13 cellular contexts compared by ENCODE assay signal in the genomic region with DNA sequence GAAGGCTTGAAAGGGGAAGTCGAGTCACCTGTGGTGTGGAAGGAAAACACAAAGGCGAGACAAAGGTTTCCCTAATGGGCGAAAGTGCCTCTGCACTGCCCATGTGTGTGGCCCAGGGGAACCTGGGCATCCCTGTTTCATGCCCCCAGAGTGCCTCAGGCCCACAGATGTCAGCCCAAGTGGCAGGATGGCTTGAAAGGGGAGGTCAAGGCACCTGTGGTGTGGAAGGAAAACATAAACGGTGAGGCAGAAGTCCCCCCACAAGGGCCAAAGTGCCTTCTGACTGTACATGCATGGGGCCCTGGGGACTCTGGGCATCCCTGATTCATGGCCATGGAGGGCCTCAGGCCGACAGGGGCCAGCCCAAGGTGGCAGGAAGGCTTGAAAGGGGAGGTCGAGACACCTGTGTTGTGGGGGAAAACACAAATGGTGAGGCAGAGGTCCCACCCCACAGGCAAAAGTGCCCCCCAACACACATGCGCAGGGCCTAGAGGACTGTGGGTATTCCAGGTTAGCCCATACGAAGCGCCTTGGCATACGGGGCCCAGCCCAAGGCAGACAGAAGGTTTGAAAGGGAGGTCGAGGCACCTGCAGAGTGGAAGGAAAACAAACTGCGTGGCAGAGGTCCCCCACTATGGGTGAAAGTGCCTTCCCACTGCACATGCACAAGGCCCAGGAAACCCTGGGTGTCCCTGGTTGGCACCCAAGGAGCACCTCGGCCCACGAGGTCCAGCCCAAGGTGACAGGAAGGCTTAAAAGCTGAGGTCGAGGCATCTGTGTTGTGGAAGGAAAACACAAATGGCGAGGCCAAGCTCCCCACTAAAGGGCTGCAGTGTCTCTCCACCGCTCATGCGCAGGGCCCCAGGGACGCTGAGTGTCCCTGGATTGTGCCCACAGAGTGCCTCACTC.
DNase-seq lines count a peak whose midpoint lies in the region; ATAC-seq, FAIRE-seq and TF ChIP-seq lines count a peak whose summit lies in the region.
"Had no signal": no experiment of that assay in that cellular context is flagged by ENCODE, and none has a peak within 500 bp of the region (broad histone marks: within the 10 kb centered on the region; RNA-seq: fewer than 3 reads in every experiment).

No MANE protein-coding gene starts in this region.

- H3K27ac ChIP-seq in liver (ENCODE audit: low read depth in 1 of 2, low read length in 2 of 2), result no peak overlapping the region
- H3K27ac ChIP-seq in HepG2 (ENCODE audit: extremely low read length, insufficient read depth, low read length), result no peak overlapping the region
- no peak overlapping the region for H3K27ac ChIP-seq in endodermal cell (ENCODE audit: low read depth, low read length)
- H3K27ac ChIP-seq in uterus, result no peak overlapping the region
- H3K27ac ChIP-seq: VCaP had no signal

- H3K27me3 Mint-ChIP-seq in endodermal cell (ENCODE audit: insufficient read depth) (peaks cover 6% of the 10 kb centered on the region), natural killer cell (ENCODE audit: low read depth in 2 of 2) (no peaks in the 10 kb centered on the region)
- no peaks in the 10 kb centered on the region for H3K27me3 Mint-ChIP-seq in activated CD8-positive, alpha-beta T cell treated with anti-CD3 and anti-CD28 coated beads for 36 hours

- H3K9ac ChIP-seq in liver (ENCODE audit: low read depth in 1 of 2, low read length in 2 of 2), result no peak overlapping the region
- no peak overlapping the region for H3K9ac ChIP-seq in HepG2 (ENCODE audit: insufficient read depth, low read depth, low read length)
- H3K9ac ChIP-seq in endodermal cell (ENCODE audit: extremely low read depth, low read length, poor library complexity, severe bottlenecking), result no peak overlapping the region

- H3K27me3 ChIP-seq in liver (ENCODE audit: control insufficient read depth in 4 of 4, insufficient read depth in 4 of 4, low read length in 3 of 4) (no peaks in the 10 kb centered on the region), HepG2 (ENCODE audit: control insufficient read depth in 1 of 2, insufficient read depth in 2 of 2, low read length in 2 of 2) (no peaks in the 10 kb centered on the region; a peak in 1 of 5 replicates), endodermal cell (ENCODE audit: control insufficient read depth, insufficient read depth, low read length, poor library complexity, severe bottlenecking) (no peaks in the 10 kb centered on the region), uterus (no peaks in the 10 kb centered on the region)

- no peak for DNase-seq in HepG2 (ENCODE audit: low spot score)
- peak; percentile 16 for DNase-seq in endodermal cell
- peak; percentile 9 for DNase-seq in natural killer cell
- peak; percentile 3 to 8 for DNase-seq in uterus
- no peak for DNase-seq in activated CD8-positive, alpha-beta T cell treated with anti-CD3 and anti-CD28 coated beads for 36 hours
- DNase-seq: foreskin melanocyte, mesenchymal stem cell, NCI-H526, SIG-M5 had no signal

- 68% methylated on average over 19 of the region's 19 CpGs for WGBS in liver
- WGBS in HepG2 (ENCODE audit: low lambda C conversion rate), result 19% methylated on average over 14 of the region's 19 CpGs
- WGBS in endodermal cell (ENCODE audit: insufficient coverage in 1 of 2, insufficient read length in 1 of 2), 2 experiments, result 74 to 80% methylated on average over 13 to 19 of the region's 19 CpGs

- no peak for TF ChIP-seq EP300 in HepG2 (IDR thresholded peaks at IDR 0.05; ENCODE audit: low read depth in 2 of 2, low read length in 2 of 2)
- no peak for TF ChIP-seq EP300 in HepG2 (CRISPR knock-in tag; IDR thresholded peaks at IDR 0.05; ENCODE audit: borderline replicate concordance)

- BruUV-seq in HepG2 (replicated peaks; lab: Mats Ljungman, UMichigan), result no TSS peak

- no peak for FAIRE-seq in HepG2 (lab: Jason Lieb, UNC)

- H3K36me3 Mint-ChIP-seq in endodermal cell (ENCODE audit: low read depth) (peaks cover 3% of the 10 kb centered on the region), natural killer cell (peaks cover 19% of the 10 kb centered on the region)
- peaks cover 3% of the 10 kb centered on the region for H3K36me3 Mint-ChIP-seq in activated CD8-positive, alpha-beta T cell treated with anti-CD3 and anti-CD28 coated beads for 36 hours (ENCODE audit: low read depth)

- TF ChIP-seq POLR2A in HepG2 (IDR thresholded peaks at IDR 0.05; ENCODE audit: insufficient read depth in 1 of 2, low read depth in 2 of 2, low read length in 2 of 2) (no peak), uterus (IDR thresholded peaks at IDR 0.05) (no peak)

- H3K9me3 Mint-ChIP-seq in endodermal cell (peaks cover 100% of the 10 kb centered on the region), natural killer cell (peaks cover 2 to 15% of the 10 kb centered on the region in 2 donors)
- peaks cover 35% of the 10 kb centered on the region for H3K9me3 Mint-ChIP-seq in activated CD8-positive, alpha-beta T cell treated with anti-CD3 and anti-CD28 coated beads for 36 hours

- H3K27ac Mint-ChIP-seq in endodermal cell, result no peak overlapping the region
- H3K27ac Mint-ChIP-seq in natural killer cell, result no peak overlapping the region
- no peak overlapping the region for H3K27ac Mint-ChIP-seq in activated CD8-positive, alpha-beta T cell treated with anti-CD3 and anti-CD28 coated beads for 36 hours

- intact Hi-C loops in HepG2 (cut with micrococcal nuclease; ENCODE audit: unreplicated experiment), result no loop called here
- intact Hi-C loops in natural killer cell (cut with micrococcal nuclease), result no loop called here
- intact Hi-C loops in uterus (cut with DNase I; ENCODE audit: low total_unique reads), result no loop called here
- intact Hi-C loops in activated CD8-positive, alpha-beta T cell treated with anti-CD3 and anti-CD28 coated beads for 36 hours (cut with micrococcal nuclease), result no loop called here

- no peaks in the 10 kb centered on the region for H3K4me1 ChIP-seq in liver (ENCODE audit: control insufficient read depth in 4 of 4, insufficient read depth in 4 of 4, low read length in 3 of 4)
- no peaks in the 10 kb centered on the region for H3K4me1 ChIP-seq in HepG2 (ENCODE audit: insufficient read depth, low read length)
- H3K4me1 ChIP-seq in endodermal cell (ENCODE audit: control insufficient read depth, insufficient read depth, low read length), result no peaks in the 10 kb centered on the region
- no peaks in the 10 kb centered on the region for H3K4me1 ChIP-seq in uterus

- CTCF ChIA-PET in HepG2 (lab: Yijun Ruan, JAX; ENCODE audit: low intra/inter-chr PET ratio, low total read pairs), result no interaction called here
- CTCF ChIA-PET in activated CD8-positive, alpha-beta T cell treated with anti-CD3 and anti-CD28 coated beads for 36 hours (lab: Charles Lee), result no interaction called here

- no peak overlapping the region for H2AFZ ChIP-seq in HepG2 (ENCODE audit: low read length)

- ATAC-seq in HepG2, result no peak
- no peak for ATAC-seq in natural killer cell
- ATAC-seq in activated CD8-positive, alpha-beta T cell treated with anti-CD3 and anti-CD28 coated beads for 36 hours, result no peak
- ATAC-seq in HG03571 (IDR thresholded peaks at IDR 0.05; ENCODE audit: unreplicated experiment), result no peak
- ATAC-seq in HG03095 (IDR thresholded peaks at IDR 0.05; ENCODE audit: unreplicated experiment), result no peak

- in situ Hi-C loops in HepG2 (cut with HindIII; ENCODE audit: extremely low pct_ligation_motif_present, low pct_unique_long_range_greater_than_20kb), result loop anchor here (25.0 kb wide), 1 partner anchor 183 kb away; no protein-coding TSS in a partner anchor

- H3K4me3 Mint-ChIP-seq in endodermal cell (no peak overlapping the region), natural killer cell (no peak overlapping the region)
- H3K4me3 Mint-ChIP-seq in activated CD8-positive, alpha-beta T cell treated with anti-CD3 and anti-CD28 coated beads for 36 hours, result no peak overlapping the region

- POLR2A ChIA-PET in HepG2 (lab: Yijun Ruan, JAX), result no interaction called here
- POLR2A ChIA-PET in activated CD8-positive, alpha-beta T cell treated with anti-CD3 and anti-CD28 coated beads for 36 hours (lab: Charles Lee), result no interaction called here

- H3K4me1 Mint-ChIP-seq in endodermal cell (no peaks in the 10 kb centered on the region), natural killer cell (no peaks in the 10 kb centered on the region)
- no peaks in the 10 kb centered on the region for H3K4me1 Mint-ChIP-seq in activated CD8-positive, alpha-beta T cell treated with anti-CD3 and anti-CD28 coated beads for 36 hours (ENCODE audit: low read depth)

- peak overlapping the region in 2 of 3 donors; percentile 29 to 35 for H3K4me3 ChIP-seq in liver (ENCODE audit: low read depth in 1 of 3, low read length in 3 of 3)
- no peak overlapping the region for H3K4me3 ChIP-seq in HepG2 (replicated peaks in 1 of 3; ENCODE audit: insufficient read depth in 1 of 3, low read depth in 2 of 3, low read length in 3 of 3)
- H3K4me3 ChIP-seq in endodermal cell (ENCODE audit: low read length), result no peak overlapping the region
- no peak overlapping the region for H3K4me3 ChIP-seq in uterus

- peaks cover 15 to 38% (median 16%) of the 10 kb centered on the region in 4 donors for H3K9me3 ChIP-seq in liver (ENCODE audit: control insufficient read depth in 4 of 4, low read length in 3 of 4)
- H3K9me3 ChIP-seq in HepG2 (ENCODE audit: low read length), result peaks cover 74% of the 10 kb centered on the region
- H3K9me3 ChIP-seq in endodermal cell (ENCODE audit: control insufficient read depth, low read length), result peaks cover 52% of the 10 kb centered on the region
- no peaks in the 10 kb centered on the region for H3K9me3 ChIP-seq in uterus

- TF ChIP-seq RAD21 in liver (IDR thresholded peaks at IDR 0.05) (no peak), HepG2 (CRISPR knock-in tag; IDR thresholded peaks at IDR 0.05) (no peak)

- TF ChIP-seq CTCF in liver (IDR thresholded peaks at IDR 0.05; ENCODE audit: low read depth, low read length, missing input control) (no peak), HepG2 (CRISPR knock-in tag; IDR thresholded peaks at IDR 0.05) (no peak), endodermal cell (conservative IDR thresholded peaks at IDR 0.05) (no peak), natural killer cell (IDR thresholded peaks at IDR 0.05) (no peak), uterus (IDR thresholded peaks at IDR 0.05) (no peak)
- no peak for TF ChIP-seq CTCF in activated CD8-positive, alpha-beta T cell treated with anti-CD3 and anti-CD28 coated beads for 36 hours (IDR thresholded peaks at IDR 0.05)

- no peaks in the 10 kb centered on the region for H3K79me2 ChIP-seq in HepG2 (ENCODE audit: insufficient read depth, low read length)

- H4K20me1 ChIP-seq in HepG2 (ENCODE audit: insufficient read depth, low read length), result no peaks in the 10 kb centered on the region

- H3K36me3 ChIP-seq in liver (ENCODE audit: control insufficient read depth in 4 of 4, insufficient read depth in 3 of 4, low read depth in 1 of 4, low read length in 3 of 4) (no peaks in the 10 kb centered on the region), HepG2 (replicated peaks in 1 of 2; ENCODE audit: control insufficient read depth in 1 of 2, insufficient read depth in 2 of 2, low read length in 2 of 2) (no peaks in the 10 kb centered on the region), endodermal cell (ENCODE audit: control insufficient read depth, insufficient read depth, low read length) (no peaks in the 10 kb centered on the region), uterus (no peaks in the 10 kb centered on the region)

- H3K4me2 ChIP-seq in HepG2 (ENCODE audit: low read depth, low read length), result no peak overlapping the region

TF ChIP-seq in liver, 16 proteins besides CTCF, POLR2A, EP300 and RAD21 (continues in another document):
- no peak for TF ChIP-seq JUND (IDR thresholded peaks at IDR 0.05)

TF ChIP-seq in HepG2, 621 proteins besides CTCF, POLR2A, EP300 and RAD21 (continues in another document):
- TF ChIP-seq CEBPG (CRISPR knock-in tag; IDR thresholded peaks at IDR 0.05), result no peak

Comparison
In these comparisons a context has a peak if more than half of its experiments do, and no peak if none do; other contexts are left out.
1. H3K4me3 ChIP-seq: peak in liver (2 of 3); none in HepG2 (0 of 3), endodermal cell (single experiment) and uterus (0 of 2).
2. DNase-seq: peak in endodermal cell (single experiment), natural killer cell (single experiment) and uterus (2 of 2); none in HepG2 (single experiment) and activated CD8-positive, alpha-beta T cell treated with anti-CD3 and anti-CD28 coated beads for 36 hours (single experiment).